Comparison of ENCODE assay signal across 8 cellular contexts in the genomic region with DNA sequence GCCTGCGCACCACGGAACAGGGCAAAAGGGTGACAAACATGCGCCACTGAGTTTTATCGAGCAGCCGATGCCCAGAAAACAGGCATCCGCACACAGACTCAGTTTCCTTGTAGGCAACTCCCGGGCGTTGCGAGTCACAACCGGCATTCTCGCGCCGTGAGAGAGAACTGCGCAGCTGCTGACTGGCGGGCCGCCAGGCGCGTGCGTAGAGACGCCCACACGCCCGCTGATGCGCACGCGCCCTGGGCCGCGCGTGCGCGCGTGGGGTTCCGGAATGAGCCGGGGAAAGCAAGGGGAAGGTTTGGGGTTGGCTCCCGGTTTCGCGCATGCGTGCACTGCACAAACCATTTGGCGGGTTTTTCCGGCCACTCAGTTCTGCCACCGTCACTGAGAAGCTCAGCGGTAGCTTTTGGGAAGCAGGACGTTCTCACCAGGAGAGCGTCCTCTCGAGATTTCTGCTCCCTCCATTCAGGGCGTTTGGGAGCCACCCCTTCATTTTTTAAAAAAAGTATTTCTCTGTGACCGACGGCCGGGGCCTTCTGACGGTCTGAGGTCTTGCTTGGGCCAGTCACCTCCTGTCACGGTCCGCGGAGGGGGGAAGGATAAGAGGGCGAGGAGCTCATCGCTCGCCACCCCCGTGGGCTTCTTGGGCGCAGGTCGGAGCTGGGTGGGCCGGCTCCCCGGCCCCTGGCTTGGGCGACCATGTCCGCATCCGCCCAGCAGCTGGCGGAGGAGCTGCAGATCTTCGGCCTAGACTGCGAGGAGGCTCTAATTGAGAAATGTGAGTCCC. TPM values are rescaled to one million over a fixed set of nuclear protein-coding genes. Genes with fewer than 3 reads are reported as not detected.
DNase-seq lines count a peak whose midpoint lies in the region; ATAC-seq and TF ChIP-seq lines count a peak whose summit lies in the region.

A gene with protein sequence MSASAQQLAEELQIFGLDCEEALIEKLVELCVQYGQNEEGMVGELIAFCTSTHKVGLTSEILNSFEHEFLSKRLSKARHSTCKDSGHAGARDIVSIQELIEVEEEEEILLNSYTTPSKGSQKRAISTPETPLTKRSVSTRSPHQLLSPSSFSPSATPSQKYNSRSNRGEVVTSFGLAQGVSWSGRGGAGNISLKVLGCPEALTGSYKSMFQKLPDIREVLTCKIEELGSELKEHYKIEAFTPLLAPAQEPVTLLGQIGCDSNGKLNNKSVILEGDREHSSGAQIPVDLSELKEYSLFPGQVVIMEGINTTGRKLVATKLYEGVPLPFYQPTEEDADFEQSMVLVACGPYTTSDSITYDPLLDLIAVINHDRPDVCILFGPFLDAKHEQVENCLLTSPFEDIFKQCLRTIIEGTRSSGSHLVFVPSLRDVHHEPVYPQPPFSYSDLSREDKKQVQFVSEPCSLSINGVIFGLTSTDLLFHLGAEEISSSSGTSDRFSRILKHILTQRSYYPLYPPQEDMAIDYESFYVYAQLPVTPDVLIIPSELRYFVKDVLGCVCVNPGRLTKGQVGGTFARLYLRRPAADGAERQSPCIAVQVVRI (plus strand): TSS at position 372 of the 790 bp plus-strand sequence. CDS start 331 bp downstream, at position 703.

- peak within 1 kb of the TSS; percentile 91 for H3K27ac ChIP-seq in fibroblast of lung (ENCODE audit: insufficient read depth, low read length)

- H3K4me2 ChIP-seq in fibroblast of lung (ENCODE audit: extremely low read depth, insufficient read depth, low read length): peak within 1 kb of the TSS; percentile 98

- POLR2A ChIA-PET in naive thymus-derived CD8-positive, alpha-beta T cell (lab: Charles Lee): interaction anchor here (0.6 to 1.9 kb wide), 18 partner anchors 19 to 666 kb away, joined by 3 to 8 read pairs (median 4); partner anchors contain the start of genes DPF2, FAU, MALAT1 and SF1

- no peaks in the 10 kb centered on the region for H3K9me3 Mint-ChIP-seq in naive thymus-derived CD8-positive, alpha-beta T cell
- H3K9me3 Mint-ChIP-seq in stimulated activated naive B cell treated with anti-CD40 and anti-IgM and Interleukin-4, amounts not matched to agents 10 μg/mL and 1 μg/mL and 100 μg/mL, for 72 hours: no peaks in the 10 kb centered on the region

- peak within 1 kb of the TSS; percentile 64 for H2AFZ ChIP-seq in fibroblast of lung (ENCODE audit: low read length)

- TF ChIP-seq CTCF in LNCaP clone FGC (IDR thresholded peaks at IDR 0.05; ENCODE audit: control insufficient read depth, extremely low read depth, insufficient read depth) (no peak), fibroblast of lung (conservative IDR thresholded peaks at IDR 0.05 in 1 of 2, IDR thresholded peaks at IDR 0.05 in 1 of 2; ENCODE audit: low read depth in 1 of 2, low read length in 2 of 2) (no peak)

- H3K9ac ChIP-seq in fibroblast of lung (ENCODE audit: insufficient read depth, low read length): peak within 1 kb of the TSS; percentile 89

- H3K27me3 ChIP-seq in fibroblast of lung (ENCODE audit: control insufficient read depth, insufficient read depth, low read length): no peaks in the 10 kb centered on the region

- peaks cover 0 to 11% (median 0%) of the 10 kb centered on the region in 3 donors for H3K36me3 Mint-ChIP-seq in naive thymus-derived CD8-positive, alpha-beta T cell
- peaks cover 15 to 28% of the 10 kb centered on the region in 2 donors for H3K36me3 Mint-ChIP-seq in stimulated activated naive B cell treated with anti-CD40 and anti-IgM and Interleukin-4, amounts not matched to agents 10 μg/mL and 1 μg/mL and 100 μg/mL, for 72 hours

- DNase-seq in Daoy (ENCODE audit: low read depth): peak; percentile 98
- peak; percentile 64 for DNase-seq in GOT3 (lab: John Stamatoyannopoulos, UW)
- DNase-seq in LNCaP clone FGC (ENCODE audit: low read depth): peak; percentile 84
- peak; percentile 100 for DNase-seq in RPMI8226
- peak; percentile 88 to 93 for DNase-seq in activated T-helper 1 cell treated with anti-CD3 and anti-CD28 coated beads, Interleukin-2, amount 50 U/mL, for 16 hours (ENCODE audit: low read depth in 1 of 2, low spot score in 1 of 2)
- DNase-seq in fibroblast of lung (ENCODE audit: low read depth in 2 of 2): peak; percentile 87 to 95
- DNase-seq in naive thymus-derived CD8-positive, alpha-beta T cell: peak; percentile 93 to 98 (median 96)
- peak; percentile 97 for DNase-seq in stimulated activated naive B cell treated with anti-CD40 and anti-IgM and Interleukin-4, amounts not matched to agents 10 μg/mL and 1 μg/mL and 100 μg/mL, for 72 hours

- peak within 1 kb of the TSS; percentile 86 to 96 (median 92) for H3K4me3 Mint-ChIP-seq in naive thymus-derived CD8-positive, alpha-beta T cell
- peak within 1 kb of the TSS; percentile 76 to 83 for H3K4me3 Mint-ChIP-seq in stimulated activated naive B cell treated with anti-CD40 and anti-IgM and Interleukin-4, amounts not matched to agents 10 μg/mL and 1 μg/mL and 100 μg/mL, for 72 hours

- ATAC-seq in naive thymus-derived CD8-positive, alpha-beta T cell: peak; percentile 90 to 91
- ATAC-seq in stimulated activated naive B cell treated with anti-CD40 and anti-IgM and Interleukin-4, amounts not matched to agents 10 μg/mL and 1 μg/mL and 100 μg/mL, for 72 hours (replicated peaks): peak; percentile 92 to 94

- H3K27me3 Mint-ChIP-seq in naive thymus-derived CD8-positive, alpha-beta T cell: no peaks in the 10 kb centered on the region
- no peaks in the 10 kb centered on the region for H3K27me3 Mint-ChIP-seq in stimulated activated naive B cell treated with anti-CD40 and anti-IgM and Interleukin-4, amounts not matched to agents 10 μg/mL and 1 μg/mL and 100 μg/mL, for 72 hours

- peak within 1 kb of the TSS; percentile 89 for H3K4me3 ChIP-seq in LNCaP clone FGC (ENCODE audit: low read depth, low read length)
- peak within 1 kb of the TSS; percentile 75 to 89 (median 80) for H3K4me3 ChIP-seq in fibroblast of lung (replicated peaks in 1 of 4; ENCODE audit: control extremely low read depth in 1 of 4, insufficient read depth in 1 of 4, low read depth in 3 of 4, low read length in 4 of 4)

- H4K20me1 ChIP-seq in fibroblast of lung (ENCODE audit: control insufficient read depth, extremely low read depth, insufficient read depth, low read length): no peaks in the 10 kb centered on the region

- H3K79me2 ChIP-seq in fibroblast of lung (ENCODE audit: control insufficient read depth, insufficient read depth, low read length): peaks cover 27% of the 10 kb centered on the region

- H3K4me1 ChIP-seq in fibroblast of lung (ENCODE audit: control insufficient read depth, extremely low read depth, insufficient read depth, low read length): no peaks in the 10 kb centered on the region

- peaks cover 30 to 55% (median 52%) of the 10 kb centered on the region in 4 donors for H3K4me1 Mint-ChIP-seq in naive thymus-derived CD8-positive, alpha-beta T cell
- peaks cover 28 to 37% of the 10 kb centered on the region in 2 donors for H3K4me1 Mint-ChIP-seq in stimulated activated naive B cell treated with anti-CD40 and anti-IgM and Interleukin-4, amounts not matched to agents 10 μg/mL and 1 μg/mL and 100 μg/mL, for 72 hours

- H3K9me3 ChIP-seq in fibroblast of lung (ENCODE audit: control insufficient read depth, insufficient read depth, low read depth, low read length): no peaks in the 10 kb centered on the region

- no peaks in the 10 kb centered on the region for H3K36me3 ChIP-seq in fibroblast of lung (ENCODE audit: control insufficient read depth, insufficient read depth, low read length)

- peak within 1 kb of the TSS; percentile 94 to 98 (median 96) for H3K27ac Mint-ChIP-seq in naive thymus-derived CD8-positive, alpha-beta T cell
- H3K27ac Mint-ChIP-seq in stimulated activated naive B cell treated with anti-CD40 and anti-IgM and Interleukin-4, amounts not matched to agents 10 μg/mL and 1 μg/mL and 100 μg/mL, for 72 hours: peak within 1 kb of the TSS; percentile 92

RNA-seq across cellular contexts. Expression of the gene that starts here (rescaled TPM):
- total RNA-seq in Daoy (2014; rRNA removed; shearing (Covaris generic)): 26.5 and 31.2 TPM in 2 replicates
- 1.0 and 2.8 TPM in 2 replicates for total RNA-seq in fibroblast of lung
- 9.8 and 33.6 TPM in 2 replicates for polyA plus RNA-seq in fibroblast of lung
- polyA plus RNA-seq in fibroblast of lung (2012): 6.7 and 20.1 TPM in 2 replicates
- 14.6 and 53.5 TPM in 2 replicates for polyA minus RNA-seq in fibroblast of lung (ENCODE audit: low replicate concordance)
- total RNA-seq in naive thymus-derived CD8-positive, alpha-beta T cell: 10 to 100 TPM; 24.5 to 24.7 TPM
- polyA plus RNA-seq in naive thymus-derived CD8-positive, alpha-beta T cell: 10 to 100 TPM in 2 of 3 donors, 1 to 10 TPM in 1; 9.7 to 13.5 (median 10.9) TPM

Comparison
In these comparisons a context has a peak if more than half of its experiments do, and no peak if none do; other contexts are left out.
1. Peak in every context shown above with its lines: DNase-seq, ATAC-seq, H3K4me3 ChIP-seq and H3K27ac ChIP-seq.